Comparison of ENCODE assay signal across 2 cellular contexts in the genomic region with DNA sequence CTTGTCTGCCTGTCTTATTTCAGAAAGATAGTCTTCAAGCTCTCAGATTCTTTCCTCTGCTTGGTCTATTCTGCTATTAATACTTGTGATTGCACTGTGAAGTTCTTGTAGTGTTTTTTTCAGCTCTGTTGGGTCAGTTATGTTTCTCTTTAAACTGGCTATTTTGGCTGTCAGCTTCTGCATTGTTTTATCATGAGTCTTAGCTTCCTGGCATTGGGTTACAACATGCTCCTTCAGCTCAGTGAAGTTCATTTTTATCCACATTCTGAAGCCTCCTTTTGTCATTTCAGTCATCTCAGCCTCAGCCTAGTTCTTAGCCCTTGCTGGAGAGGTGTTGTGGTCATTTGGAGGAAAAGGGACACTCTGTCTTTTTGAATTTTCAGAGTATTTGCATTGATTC.
TF ChIP-seq lines count a peak whose summit lies in the region.

No MANE protein-coding gene starts in this region.

TF ChIP-seq in endothelial cell of umbilical vein, 7 proteins besides CTCF, POLR2A, EP300 and RAD21:
- TF ChIP-seq, protein P1, sequence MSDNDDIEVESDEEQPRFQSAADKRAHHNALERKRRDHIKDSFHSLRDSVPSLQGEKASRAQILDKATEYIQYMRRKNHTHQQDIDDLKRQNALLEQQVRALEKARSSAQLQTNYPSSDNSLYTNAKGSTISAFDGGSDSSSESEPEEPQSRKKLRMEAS (IDR thresholded peaks at IDR 0.05; ENCODE audit: insufficient read depth, insufficient read length), result no peak
- TF ChIP-seq POLR2AphosphoS5 (IDR thresholded peaks at IDR 0.05; ENCODE audit: insufficient read depth, low read depth, low read length) (no peak), JUN (IDR thresholded peaks at IDR 0.05; ENCODE audit: borderline replicate concordance, insufficient read depth, insufficient read length, low read depth) (no peak), EZH2 (IDR thresholded peaks at IDR 0.05; ENCODE audit: borderline replicate concordance, low read depth, low read length, severe bottlenecking) (no peak), FOS (IDR thresholded peaks at IDR 0.05; ENCODE audit: borderline replicate concordance, insufficient read depth, low read length) (no peak), MYC (IDR thresholded peaks at IDR 0.05; ENCODE audit: low read depth, low read length) (no peak), GATA2 (IDR thresholded peaks at IDR 0.05; ENCODE audit: insufficient read depth, insufficient read length, low read depth, low read length) (no peak)
TF ChIP-seq in endothelial cell of umbilical vein: peak in this region for 0.

TF ChIP-seq in GM12891, 5 proteins besides CTCF, POLR2A, EP300 and RAD21:
- no peak for TF ChIP-seq PAX5 (IDR thresholded peaks at IDR 0.05; ENCODE audit: insufficient read depth, low read length, severe bottlenecking)
- TF ChIP-seq POLR2AphosphoS5 (IDR thresholded peaks at IDR 0.05; ENCODE audit: low read depth, low read length), result no peak
- TF ChIP-seq SPI1 (IDR thresholded peaks at IDR 0.05; ENCODE audit: low read depth, low read length), result no peak
- TF ChIP-seq TAF1 (IDR thresholded peaks at IDR 0.05; ENCODE audit: low read depth, low read length), result no peak
- no peak for TF ChIP-seq POU2F2 (IDR thresholded peaks at IDR 0.05; ENCODE audit: low read depth, low read length)
